14 cellular contexts compared by ENCODE assay signal in the genomic region with DNA sequence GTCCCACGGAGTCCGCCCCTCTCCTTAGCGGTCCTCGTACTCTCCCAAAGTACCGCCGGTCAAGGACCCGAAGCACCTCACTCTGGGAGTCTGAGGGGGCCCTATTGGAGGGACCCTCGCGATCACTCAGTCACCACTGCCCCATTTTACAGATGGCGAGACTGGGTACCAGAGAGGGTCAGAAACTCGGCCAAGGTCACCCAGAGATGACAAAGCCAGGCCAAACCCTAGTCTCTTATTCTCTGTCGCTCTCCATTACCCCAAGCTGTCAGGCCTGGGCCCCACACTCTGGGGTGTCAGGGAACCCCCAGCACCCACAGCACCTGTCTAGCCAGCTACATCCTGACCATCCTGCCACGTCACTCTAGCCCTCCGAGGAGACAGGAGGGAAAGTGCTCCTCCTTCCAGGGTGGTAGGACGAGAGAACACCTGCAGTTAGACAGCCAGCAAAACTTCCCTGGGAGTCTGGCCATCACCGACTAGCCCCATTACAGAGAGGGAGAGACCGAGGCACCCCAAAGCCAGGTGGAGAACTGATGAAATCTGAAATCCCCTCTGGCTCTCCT. TPM values are rescaled to one million over a fixed set of nuclear protein-coding genes. Genes with fewer than 3 reads are reported as not detected.
DNase-seq lines count a peak whose midpoint lies in the region; ATAC-seq, FAIRE-seq and TF ChIP-seq lines count a peak whose summit lies in the region.
"Had no signal": no experiment of that assay in that cellular context is flagged by ENCODE, and none has a peak within 500 bp of the region (broad histone marks: within the 10 kb centered on the region; RNA-seq: fewer than 3 reads in every experiment).

No MANE protein-coding gene starts in this region.

- peaks cover 74% of the 10 kb centered on the region for H3K27me3 Mint-ChIP-seq in activated naive CD8-positive, alpha-beta T cell treated with anti-CD3 and anti-CD28 coated beads for 36 hours
- H3K27me3 Mint-ChIP-seq in memory B cell: peaks cover 44% of the 10 kb centered on the region

- H3K9me3 Mint-ChIP-seq in activated naive CD8-positive, alpha-beta T cell treated with anti-CD3 and anti-CD28 coated beads for 36 hours: no peaks in the 10 kb centered on the region
- H3K9me3 Mint-ChIP-seq in memory B cell: no peaks in the 10 kb centered on the region

- no peak overlapping the region for H3K27ac ChIP-seq in A549
- no peak overlapping the region for H3K27ac ChIP-seq in DOHH2 (ENCODE audit: low read depth, low read length)
- no peak overlapping the region for H3K27ac ChIP-seq in sigmoid colon
- H3K27ac ChIP-seq in prostate gland: no peak overlapping the region
- H3K27ac ChIP-seq: lower lobe of right lung, SJSA1, skin epidermis had no signal

- H3K27ac Mint-ChIP-seq in activated naive CD8-positive, alpha-beta T cell treated with anti-CD3 and anti-CD28 coated beads for 36 hours: no peak overlapping the region
- H3K27ac Mint-ChIP-seq in memory B cell: no peak overlapping the region

- H3K9me3 ChIP-seq in A549 (no peaks in the 10 kb centered on the region), DOHH2 (ENCODE audit: control insufficient read depth, insufficient read depth, low read length) (no peaks in the 10 kb centered on the region), sigmoid colon (no peaks in the 10 kb centered on the region), prostate gland (no peaks in the 10 kb centered on the region)
- H3K9me3 ChIP-seq: lower lobe of right lung had no signal

- TF ChIP-seq CTCF in A549 (IDR thresholded peaks at IDR 0.05) (no peak), DOHH2 (IDR thresholded peaks at IDR 0.05; ENCODE audit: low read depth, low read length, poor library complexity, severe bottlenecking) (no peak), sigmoid colon (IDR thresholded peaks at IDR 0.05) (no peak), prostate gland (IDR thresholded peaks at IDR 0.05) (no peak)

- intact Hi-C loops in sigmoid colon (cut with DNase I): no loop called here
- intact Hi-C loops in prostate gland (cut with DNase I): no loop called here

- peak overlapping the region; percentile 96 for H3K4me2 ChIP-seq in A549
- peak overlapping the region; percentile 55 for H3K4me2 ChIP-seq in DOHH2 (ENCODE audit: low read length)

- H3F3A ChIP-seq in DOHH2 (ENCODE audit: control insufficient read depth, insufficient read depth): no peaks in the 10 kb centered on the region

- TF ChIP-seq POLR2A in A549 (IDR thresholded peaks at IDR 0.05; ENCODE audit: low read length) (no peak), sigmoid colon (IDR thresholded peaks at IDR 0.05) (no peak), GM18505 (IDR thresholded peaks at IDR 0.05; ENCODE audit: borderline replicate concordance, extremely low read depth, insufficient read depth, insufficient read length) (no peak), prostate gland (IDR thresholded peaks at IDR 0.05) (no peak)

- peak overlapping the region; percentile 62; the same call in 2 of the 3 replicates for H3K4me3 ChIP-seq in A549
- peak overlapping the region; percentile 40; the same call in 1 of the 2 replicates for H3K4me3 ChIP-seq in DOHH2 (ENCODE audit: low read length)
- peak overlapping the region in 1 of 4 donors; percentile 52 for H3K4me3 ChIP-seq in sigmoid colon
- H3K4me3 ChIP-seq in prostate gland: peak overlapping the region in 1 of 2 donors; percentile 23
- H3K4me3 ChIP-seq: SJSA1 had no signal

- TF ChIP-seq RAD21 in A549 (conservative IDR thresholded peaks at IDR 0.05 in 1 of 2, IDR thresholded peaks at IDR 0.05 in 1 of 2): no peak

- CTCF ChIA-PET in A549 (lab: Yijun Ruan, JAX): no interaction called here

- TF ChIP-seq EP300 in A549 (IDR thresholded peaks at IDR 0.05) (no peak), sigmoid colon (IDR thresholded peaks at IDR 0.05) (no peak)

- no peak for FAIRE-seq in A549 (lab: Jason Lieb, UNC)
- FAIRE-seq: GM19239 had no signal

- no peaks in the 10 kb centered on the region for H4K20me1 ChIP-seq in DOHH2 (ENCODE audit: control insufficient read depth, insufficient read depth, low read depth, low read length)

- POLR2A ChIA-PET in A549 (lab: Yijun Ruan, JAX): interaction anchor here (0.6 kb wide), 1 partner anchor 421 kb away, joined by 3 read pairs; no protein-coding TSS in a partner anchor

- no peaks in the 10 kb centered on the region for H3K9me2 ChIP-seq in DOHH2 (replicated peaks; ENCODE audit: control insufficient read depth, low read length)

- no peaks in the 10 kb centered on the region for H3K36me3 ChIP-seq in DOHH2 (ENCODE audit: control insufficient read depth, low read length)
- no peaks in the 10 kb centered on the region for H3K36me3 ChIP-seq in sigmoid colon
- H3K36me3 ChIP-seq in prostate gland: no peaks in the 10 kb centered on the region
- H3K36me3 ChIP-seq: lower lobe of right lung, SJSA1 had no signal

- DNase-seq in A549 (ENCODE audit: low read depth in 1 of 2, low spot score in 1 of 2): no peak
- no peak for DNase-seq in activated naive CD8-positive, alpha-beta T cell treated with anti-CD3 and anti-CD28 coated beads for 36 hours
- no peak for DNase-seq in memory B cell (ENCODE audit: low spot score in 2 of 2)
- DNase-seq in sigmoid colon: no peak
- DNase-seq in prostate gland (ENCODE audit: low spot score): no peak
- DNase-seq: lower lobe of right lung, NCI-H1092 treated with DMSO at 0.1 percent for 48 hours had no signal

- no peaks in the 10 kb centered on the region for H3K36me3 Mint-ChIP-seq in activated naive CD8-positive, alpha-beta T cell treated with anti-CD3 and anti-CD28 coated beads for 36 hours
- no peaks in the 10 kb centered on the region for H3K36me3 Mint-ChIP-seq in memory B cell

- H3K79me2 ChIP-seq in DOHH2 (ENCODE audit: control insufficient read depth, low read length): no peaks in the 10 kb centered on the region

- H3K4me1 ChIP-seq in A549 (no peaks in the 10 kb centered on the region; the same call in 2 of the 3 replicates), DOHH2 (ENCODE audit: control insufficient read depth, low read length) (peaks cover 8% of the 10 kb centered on the region), sigmoid colon (peaks cover 0 to 29% (median 27%) of the 10 kb centered on the region in 4 donors), prostate gland (replicated peaks) (no peaks in the 10 kb centered on the region)

- WGBS in A549 (ENCODE audit: missing lambda C conversion rate): 43% methylated on average over 14 of the region's 17 CpGs
- WGBS in sigmoid colon, 2 donors: 28 to 46% methylated on average over 17 of the region's 17 CpGs
- WGBS in prostate gland: 61% methylated on average over 17 of the region's 17 CpGs

- ATAC-seq in A549 (no peak), memory B cell (ENCODE audit: low read depth) (no peak), HG03460 (IDR thresholded peaks at IDR 0.05; ENCODE audit: unreplicated experiment) (no peak), GM18505 (IDR thresholded peaks at IDR 0.05; ENCODE audit: unreplicated experiment) (no peak)
- ATAC-seq: lower lobe of right lung had no signal

- H3K4me1 Mint-ChIP-seq in activated naive CD8-positive, alpha-beta T cell treated with anti-CD3 and anti-CD28 coated beads for 36 hours: peaks cover 4% of the 10 kb centered on the region
- H3K4me1 Mint-ChIP-seq in memory B cell: peaks cover 14% of the 10 kb centered on the region

- peaks cover 73% of the 10 kb centered on the region for H3K27me3 ChIP-seq in DOHH2 (ENCODE audit: control insufficient read depth, low read length)
- H3K27me3 ChIP-seq in sigmoid colon: peaks cover 30 to 84% (median 57%) of the 10 kb centered on the region in 3 donors
- H3K27me3 ChIP-seq in prostate gland (replicated peaks; ENCODE audit: insufficient read depth): no peaks in the 10 kb centered on the region

- peak overlapping the region; percentile 51 for H3K4me3 Mint-ChIP-seq in activated naive CD8-positive, alpha-beta T cell treated with anti-CD3 and anti-CD28 coated beads for 36 hours
- peak overlapping the region; percentile 68 for H3K4me3 Mint-ChIP-seq in memory B cell

TF ChIP-seq in A549, 52 proteins besides CTCF, POLR2A, EP300 and RAD21 (continues in another document):
- TF ChIP-seq MAZ (IDR thresholded peaks at IDR 0.05; ENCODE audit: borderline replicate concordance, low read depth, low read length): no peak
- TF ChIP-seq HEYL (CRISPR knock-in tag; IDR thresholded peaks at IDR 0.05): no peak

RNA-seq across cellular contexts. Expression of gene KCNJ4, which starts 1.4 kb away (rescaled TPM):
- polyA plus RNA-seq in A549 (2011; rRNA removed) (not detected in 2 replicates), A549 (2017; fragmentation: RNase III; extraction: RNeasy Plus Mini Kit Qiagen cat#74134 plus additional on column Dnase treatment) (0.05 to 0.12 TPM in 2 of 3 replicates, not detected in the other), sigmoid colon (under 1 TPM in 1 of 3 donors, not detected in 2; 0.03 TPM)
- 0.01 and 0.03 TPM in 2 replicates for polyA plus RNA-seq in A549 (2012; cell fraction: cytosol; rRNA removed)
- polyA plus RNA-seq in A549 (2012; cell fraction: nucleus; rRNA removed): 0.07 and 0.09 TPM in 2 replicates
- polyA minus RNA-seq in A549 (2011; rRNA and poly(A)+ RNA removed): not detected in 2 replicates
- total RNA-seq in activated naive CD8-positive, alpha-beta T cell treated with anti-CD3 and anti-CD28 coated beads for 36 hours: not detected
- total RNA-seq in sigmoid colon (not detected), prostate gland (1 to 10 TPM in 1 of 2 donors, not detected in 1; 3.2 TPM)
- total RNA-seq: activated CD8-positive, alpha-beta memory T cell treated with anti-CD3 and anti-CD28 coated beads for 36 hours; lower lobe of right lung; SJSA1 had no signal

RNA-seq across cellular contexts. Expression of gene KDELR3, which starts 11.5 kb away (rescaled TPM):
- polyA plus RNA-seq in A549 (2011; rRNA removed) (32.8 and 38.7 TPM in 2 replicates), A549 (2017; fragmentation: RNase III; extraction: RNeasy Plus Mini Kit Qiagen cat#74134 plus additional on column Dnase treatment) (11.0 to 14.2 TPM (median 12.2 TPM) in 3 replicates), sigmoid colon (10 to 100 TPM in 2 of 3 donors, 1 to 10 TPM in 1; 7.4 to 14.3 (median 10.2) TPM)
- polyA plus RNA-seq in A549 (2012; cell fraction: cytosol; rRNA removed): 8.9 and 10.4 TPM in 2 replicates
- polyA plus RNA-seq in A549 (2012; cell fraction: nucleus; rRNA removed): 4.9 and 5.1 TPM in 2 replicates
- 12.0 and 12.6 TPM in 2 replicates for polyA minus RNA-seq in A549 (2011; rRNA and poly(A)+ RNA removed)
- total RNA-seq in activated naive CD8-positive, alpha-beta T cell treated with anti-CD3 and anti-CD28 coated beads for 36 hours: 1 to 10 TPM in 1 of 2 experiments, under 1 TPM in 1; 0.72 to 1.3 TPM
- total RNA-seq in sigmoid colon (1 to 10 TPM; 2.5 to 5.5 (median 2.9) TPM), prostate gland (10 to 100 TPM; 13.8 to 25.4 TPM)

RNA-seq across cellular contexts. Expression of gene DDX17, which starts 49.8 kb away (rescaled TPM):
- polyA plus RNA-seq in A549 (2011; rRNA removed): 266 and 292 TPM in 2 replicates
- polyA plus RNA-seq in A549 (2012; cell fraction: cytosol; rRNA removed): 91.8 and 104 TPM in 2 replicates
- polyA plus RNA-seq in A549 (2012; cell fraction: nucleus; rRNA removed): 360 and 460 TPM in 2 replicates
- polyA plus RNA-seq in A549 (2017; fragmentation: RNase III; extraction: RNeasy Plus Mini Kit Qiagen cat#74134 plus additional on column Dnase treatment): 117 to 120 TPM (median 117 TPM) in 3 replicates
- polyA minus RNA-seq in A549 (2011; rRNA and poly(A)+ RNA removed): 315 and 394 TPM in 2 replicates
- 100 to 1,000 TPM; 254 to 256 TPM for total RNA-seq in activated naive CD8-positive, alpha-beta T cell treated with anti-CD3 and anti-CD28 coated beads for 36 hours
- total RNA-seq in sigmoid colon: 100 to 1,000 TPM; 504 to 630 (median 591) TPM
- polyA plus RNA-seq in sigmoid colon: 100 to 1,000 TPM in 1 of 3 donors, 10 to 100 TPM in 2; 54.7 to 175 (median 62.0) TPM
- total RNA-seq in prostate gland: 100 to 1,000 TPM; 374 to 600 TPM
